ENCODE assay signal across 9 cellular contexts in genomic region chr6:108408861-108409260, GRCh38.
"Had no signal": no experiment of that assay in that cellular context is flagged by ENCODE, and none has a peak within 500 bp of the region (broad histone marks: within the 10 kb centered on the region; RNA-seq: fewer than 3 reads in every experiment).

No MANE protein-coding gene starts in this region.

- H3K4me3 ChIP-seq: GM23248, HAP-1 had no signal

- H2AFZ ChIP-seq: GM23248 had no signal

- H3K4me2 ChIP-seq: KMS-11 had no signal

- H3K4me1 ChIP-seq: HAP-1 had no signal

- H3K27ac ChIP-seq: GM23248, KMS-11 had no signal

- ATAC-seq: HCT116 had no signal

- FAIRE-seq: HTR-8/SVneo had no signal

- H3K36me3 ChIP-seq: HAP-1 had no signal

- DNase-seq: GOT3, H7, HFFc6, KBM-7 had no signal

- H3K9ac ChIP-seq: GM23248, KMS-11 had no signal
